8 cellular contexts compared by ENCODE assay signal in the genomic region with DNA sequence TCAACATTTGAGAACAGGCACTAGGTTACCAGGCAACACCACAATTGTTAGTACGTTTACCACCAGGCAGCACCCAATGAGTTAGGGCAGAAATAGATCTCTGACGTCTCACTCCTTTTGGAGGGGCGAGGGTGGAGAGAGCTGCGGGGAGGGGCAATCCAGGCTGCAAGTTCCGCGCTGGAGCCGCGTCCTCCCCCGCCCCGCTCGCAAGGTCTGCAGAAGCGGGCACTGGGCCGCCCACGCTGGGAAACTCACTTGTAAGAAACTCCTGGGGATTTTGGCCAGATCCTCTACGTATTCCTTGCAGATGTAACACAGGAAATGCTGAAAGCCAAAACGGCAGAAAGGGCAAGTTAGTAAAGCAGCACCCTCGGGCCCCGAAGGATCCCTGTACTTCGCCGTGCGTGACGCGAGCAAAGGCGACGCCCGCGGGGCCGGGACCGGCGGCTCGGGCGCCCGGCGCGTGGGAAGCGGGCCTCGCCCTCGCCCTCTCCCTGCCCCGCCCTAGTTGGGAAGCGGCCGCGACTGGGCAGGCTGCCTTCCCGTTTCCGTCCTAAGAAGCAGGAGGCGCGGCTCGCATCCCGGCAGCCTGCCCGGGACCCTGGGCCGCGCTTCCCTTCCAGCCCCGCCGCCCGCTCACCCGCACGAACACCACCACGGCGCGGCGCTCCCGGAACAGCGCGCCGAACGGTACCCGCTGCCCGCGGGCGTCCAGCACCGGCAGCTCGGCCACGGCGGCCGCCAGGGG. TPM values are rescaled to one million over a fixed set of nuclear protein-coding genes. Genes with fewer than 3 reads are reported as not detected.
DNase-seq lines count a peak whose midpoint lies in the region; ATAC-seq, FAIRE-seq and TF ChIP-seq lines count a peak whose summit lies in the region.

No MANE protein-coding gene starts in this region.

- TF ChIP-seq CTCF in choroid plexus epithelial cell (conservative IDR thresholded peaks at IDR 0.05; ENCODE audit: low read depth, low read length) = peak; percentile 3

- peak overlapping the region; percentile 78 for H3K4me3 Mint-ChIP-seq in activated CD4-positive, alpha-beta T cell treated with anti-CD3 and anti-CD28 coated beads for 36 hours

- ATAC-seq in HG02981 (IDR thresholded peaks at IDR 0.05; ENCODE audit: unreplicated experiment) (peak; percentile 80), HG03025 (IDR thresholded peaks at IDR 0.05; ENCODE audit: low FRiP score, unreplicated experiment) (no peak)
- ATAC-seq in activated CD4-positive, alpha-beta T cell treated with anti-CD3 and anti-CD28 coated beads for 36 hours = peak; percentile 69

- peak overlapping the region; percentile 70 for H3K4me3 ChIP-seq in choroid plexus epithelial cell (ENCODE audit: low read depth, low read length)

- peak; percentile 21 for FAIRE-seq in GM18507 (lab: Jason Lieb, UNC)

- POLR2A ChIA-PET in activated CD4-positive, alpha-beta T cell treated with anti-CD3 and anti-CD28 coated beads for 36 hours (lab: Charles Lee) = interaction anchor here (0.6 kb wide), 1 partner anchor 205 kb away, joined by 3 read pairs; a partner anchor contains a TSS

- peak overlapping the region; percentile 78 for H3K27ac Mint-ChIP-seq in activated CD4-positive, alpha-beta T cell treated with anti-CD3 and anti-CD28 coated beads for 36 hours

- DNase-seq in GM18507 (ENCODE audit: extremely low spot score, insufficient read length, low read depth) (peak; percentile 23), NCI-H2227 treated with DMSO at 0.1 percent for 48 hours (lab: John Stamatoyannopoulos, UW) (peak; percentile 68), choroid plexus epithelial cell (ENCODE audit: low read depth) (peak; percentile 90), kidney tubule cell (ENCODE audit: low spot score) (peak; percentile 79)
- DNase-seq in activated CD4-positive, alpha-beta T cell treated with anti-CD3 and anti-CD28 coated beads for 36 hours = peak; percentile 78
- peak; percentile 67 for DNase-seq in stimulated activated CD4-positive, alpha-beta T cell treated with anti-CD3 and anti-CD28 coated beads, Interleukin-15, amount 100 ng/mL, for 24 hours

- intact Hi-C loops in activated CD4-positive, alpha-beta T cell treated with anti-CD3 and anti-CD28 coated beads for 36 hours (cut with DNase I, micrococcal nuclease) = loop anchor here (1.0 to 10.0 kb wide), 11 partner anchors 32 to 978 kb away; a partner anchor contains a TSS

- CTCF ChIA-PET in activated CD4-positive, alpha-beta T cell treated with anti-CD3 and anti-CD28 coated beads for 36 hours (lab: Charles Lee) = interaction anchor here (0.6 to 2.9 kb wide), 6 partner anchors 12 to 440 kb away, joined by 3 to 14 read pairs (median 4); no protein-coding TSS in a partner anchor

- H3K27me3 Mint-ChIP-seq in activated CD4-positive, alpha-beta T cell treated with anti-CD3 and anti-CD28 coated beads for 36 hours = no peaks in the 10 kb centered on the region

- no peaks in the 10 kb centered on the region for H3K9me3 Mint-ChIP-seq in activated CD4-positive, alpha-beta T cell treated with anti-CD3 and anti-CD28 coated beads for 36 hours (ENCODE audit: low read depth)

- peaks cover 15% of the 10 kb centered on the region for H3K4me1 Mint-ChIP-seq in activated CD4-positive, alpha-beta T cell treated with anti-CD3 and anti-CD28 coated beads for 36 hours

- peaks cover 10% of the 10 kb centered on the region for H3K36me3 Mint-ChIP-seq in activated CD4-positive, alpha-beta T cell treated with anti-CD3 and anti-CD28 coated beads for 36 hours (ENCODE audit: low read depth)

RNA-seq across cellular contexts. Expression of a gene that starts 0.5 kb away (rescaled TPM):
- total RNA-seq in activated CD4-positive, alpha-beta T cell treated with anti-CD3 and anti-CD28 coated beads for 36 hours = 1 to 10 TPM; 5.5 to 7.5 TPM

RNA-seq across cellular contexts. Expression of a gene that starts 35.0 kb away (rescaled TPM):
- 1 to 10 TPM; 1.1 to 1.5 TPM for total RNA-seq in activated CD4-positive, alpha-beta T cell treated with anti-CD3 and anti-CD28 coated beads for 36 hours

Comparison
In these comparisons a context has a peak if more than half of its experiments do, and no peak if none do; other contexts are left out.
1. DNase-seq: peak in every context shown above with its lines; median percentile 90 in choroid plexus epithelial cell; 79 in kidney tubule cell; 78 in activated CD4-positive, alpha-beta T cell treated with anti-CD3 and anti-CD28 coated beads for 36 hours; 68 in NCI-H2227 treated with DMSO at 0.1 percent for 48 hours; 67 in stimulated activated CD4-positive, alpha-beta T cell treated with anti-CD3 and anti-CD28 coated beads, Interleukin-15, amount 100 ng/mL, for 24 hours; 23 in GM18507.